8 cellular contexts compared by ENCODE assay signal in the genomic region with DNA sequence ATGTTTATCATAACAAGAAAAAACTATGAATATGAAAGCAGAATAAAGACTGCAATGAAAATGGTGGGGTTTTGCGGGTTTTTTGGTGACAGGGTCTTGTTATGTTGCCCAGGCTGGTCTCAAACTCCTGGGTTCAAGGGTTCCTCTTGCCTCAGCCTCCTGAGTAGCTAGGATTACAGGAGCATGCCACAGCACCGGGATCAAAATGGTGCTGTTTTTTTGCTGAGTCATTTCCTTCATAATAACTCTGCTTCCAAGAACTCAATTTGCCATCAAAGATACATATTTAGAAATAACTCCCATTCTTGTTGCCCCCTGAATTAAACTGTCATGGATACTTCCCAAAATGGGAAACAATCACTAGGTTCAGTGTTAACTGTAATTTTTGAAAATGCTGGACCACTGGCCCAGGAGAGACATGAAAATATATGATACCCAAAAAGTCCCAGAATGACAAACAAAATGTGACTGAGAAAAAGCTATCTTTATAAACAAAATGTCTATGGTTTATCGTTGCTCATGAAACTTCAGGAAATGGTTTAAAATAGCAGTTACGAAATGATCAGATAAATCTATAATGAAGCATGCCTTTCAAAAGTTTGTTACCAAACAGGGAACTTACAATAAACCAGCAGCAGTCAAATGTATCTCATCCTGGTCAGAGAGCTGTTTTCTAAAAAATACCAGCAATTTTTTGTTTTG. TPM values are rescaled to one million over a fixed set of nuclear protein-coding genes. Genes with fewer than 3 reads are reported as not detected.
A peak's percentile ranks its signal among the peaks of the same experiment; 100 is the strongest.
DNase-seq lines count a peak whose midpoint lies in the region; ATAC-seq lines count a peak whose summit lies in the region.

No MANE protein-coding gene starts in this region.

- H3K27me3 ChIP-seq in HAP-1 (ENCODE audit: low read depth) = no peaks in the 10 kb centered on the region

- H3K9me3 ChIP-seq in T-helper 17 cell (ENCODE audit: control insufficient read depth, low read length, poor library complexity, severe bottlenecking) (no peaks in the 10 kb centered on the region), HAP-1 (no peaks in the 10 kb centered on the region)

- intact Hi-C loops in activated CD4-positive, alpha-beta T cell treated with anti-CD3 and anti-CD28 coated beads, Interleukin-2, amount 10 ng/mL, durations not matched to agents 24 days and 14 days (cut with micrococcal nuclease) = no loop called here

- H3K4me3 Mint-ChIP-seq in activated CD4-positive, alpha-beta T cell treated with anti-CD3 and anti-CD28 coated beads, Interleukin-2, amount 10 ng/mL, durations not matched to agents 24 days and 14 days = peak overlapping the region; percentile 63
- H3K4me3 Mint-ChIP-seq in T-helper 17 cell = peak overlapping the region; percentile 74
- peak overlapping the region; percentile 48 to 56 for H3K4me3 Mint-ChIP-seq in stimulated activated naive CD8-positive, alpha-beta T cell treated with anti-CD3 and anti-CD28 coated beads, Interleukin-15, amount 100 ng/mL, for 72 hours

- ATAC-seq in T-helper 17 cell = no peak
- ATAC-seq in stimulated activated naive CD8-positive, alpha-beta T cell treated with anti-CD3 and anti-CD28 coated beads, Interleukin-15, amount 100 ng/mL, for 72 hours = no peak

- in situ Hi-C loops in HAP-1 (cut with MboI; ENCODE audit: low sequenced_read_pairs) = no loop called here

- peak overlapping the region; percentile 82 for H3K27ac Mint-ChIP-seq in activated CD4-positive, alpha-beta T cell treated with anti-CD3 and anti-CD28 coated beads, Interleukin-2, amount 10 ng/mL, durations not matched to agents 24 days and 14 days
- peak overlapping the region; percentile 90 for H3K27ac Mint-ChIP-seq in T-helper 17 cell
- H3K27ac Mint-ChIP-seq in stimulated activated naive CD8-positive, alpha-beta T cell treated with anti-CD3 and anti-CD28 coated beads, Interleukin-15, amount 100 ng/mL, for 72 hours = peak overlapping the region; percentile 89 to 93

- peaks cover 16% of the 10 kb centered on the region for H3K36me3 Mint-ChIP-seq in activated CD4-positive, alpha-beta T cell treated with anti-CD3 and anti-CD28 coated beads, Interleukin-2, amount 10 ng/mL, durations not matched to agents 24 days and 14 days (ENCODE audit: low read depth)
- no peaks in the 10 kb centered on the region for H3K36me3 Mint-ChIP-seq in T-helper 17 cell (ENCODE audit: low read depth)

- peaks cover 7% of the 10 kb centered on the region for H3K9me3 Mint-ChIP-seq in activated CD4-positive, alpha-beta T cell treated with anti-CD3 and anti-CD28 coated beads, Interleukin-2, amount 10 ng/mL, durations not matched to agents 24 days and 14 days
- peaks cover 0 to 4% of the 10 kb centered on the region in 2 donors for H3K9me3 Mint-ChIP-seq in stimulated activated naive CD8-positive, alpha-beta T cell treated with anti-CD3 and anti-CD28 coated beads, Interleukin-15, amount 100 ng/mL, for 72 hours

- H3K4me1 ChIP-seq in HAP-1 = peaks cover 46% of the 10 kb centered on the region

- H3K4me3 ChIP-seq in HAP-1 = no peak overlapping the region

- H3K27me3 Mint-ChIP-seq in activated CD4-positive, alpha-beta T cell treated with anti-CD3 and anti-CD28 coated beads, Interleukin-2, amount 10 ng/mL, durations not matched to agents 24 days and 14 days = no peaks in the 10 kb centered on the region
- no peaks in the 10 kb centered on the region for H3K27me3 Mint-ChIP-seq in T-helper 17 cell
- H3K27me3 Mint-ChIP-seq in stimulated activated naive CD8-positive, alpha-beta T cell treated with anti-CD3 and anti-CD28 coated beads, Interleukin-15, amount 100 ng/mL, for 72 hours = no peaks in the 10 kb centered on the region

- no peak for DNase-seq in activated CD4-positive, alpha-beta T cell treated with anti-CD3 and anti-CD28 coated beads, Interleukin-2, amount 10 ng/mL, durations not matched to agents 24 days and 14 days
- no peak for DNase-seq in activated CD4-positive, alpha-beta T cell treated with anti-CD3 and anti-CD28 coated beads, Interleukin-2, amount 50 U/mL, for 48 hours
- DNase-seq in T-helper 17 cell (no peak), fibroblast of gingiva (ENCODE audit: low read depth) (peak; percentile 49), HAP-1 (ENCODE audit: low spot score in 2 of 2) (no peak), NK-92 (lab: John Stamatoyannopoulos, UW; ENCODE audit: unreplicated experiment) (no peak), DMS114 treated with DMSO at 0.1 percent for 48 hours (lab: John Stamatoyannopoulos, UW; ENCODE audit: unreplicated experiment) (no peak)
- no peak for DNase-seq in stimulated activated naive CD8-positive, alpha-beta T cell treated with anti-CD3 and anti-CD28 coated beads, Interleukin-15, amount 100 ng/mL, for 72 hours

- no peaks in the 10 kb centered on the region for H3K36me3 ChIP-seq in HAP-1 (replicated peaks)

- peaks cover 26% of the 10 kb centered on the region for H3K4me1 Mint-ChIP-seq in activated CD4-positive, alpha-beta T cell treated with anti-CD3 and anti-CD28 coated beads, Interleukin-2, amount 10 ng/mL, durations not matched to agents 24 days and 14 days
- peaks cover 27% of the 10 kb centered on the region for H3K4me1 Mint-ChIP-seq in T-helper 17 cell
- peaks cover 52% of the 10 kb centered on the region for H3K4me1 Mint-ChIP-seq in stimulated activated naive CD8-positive, alpha-beta T cell treated with anti-CD3 and anti-CD28 coated beads, Interleukin-15, amount 100 ng/mL, for 72 hours

RNA-seq across cellular contexts. Expression of gene ILRUN, which starts 32.1 kb away (rescaled TPM):
- 65.4 and 67.2 TPM in 2 replicates for total RNA-seq in activated CD4-positive, alpha-beta T cell treated with anti-CD3 and anti-CD28 coated beads, Interleukin-2, amount 10 ng/mL, durations not matched to agents 24 days and 14 days
- total RNA-seq in T-helper 17 cell = 10 to 100 TPM; 55.9 to 64.4 TPM
